In genomic region chr16:2979669-2980226, GRCh38 we compare ENCODE assay signal across 9 cellular contexts. TPM values are rescaled to one million over a fixed set of nuclear protein-coding genes. Genes with fewer than 3 reads are reported as not detected.
DNase-seq lines count a peak whose midpoint lies in the region; ATAC-seq and TF ChIP-seq lines count a peak whose summit lies in the region.
"Had no signal": no experiment of that assay in that cellular context is flagged by ENCODE, and none has a peak within 500 bp of the region (broad histone marks: within the 10 kb centered on the region; RNA-seq: fewer than 3 reads in every experiment).

No MANE protein-coding gene starts in this region.

- H3K4me1 Mint-ChIP-seq in central memory CD8-positive, alpha-beta T cell, result peaks cover 10% of the 10 kb centered on the region
- peaks cover 9 to 29% (median 14%) of the 10 kb centered on the region in 7 donors for H3K4me1 Mint-ChIP-seq in naive thymus-derived CD4-positive, alpha-beta T cell

- no peaks in the 10 kb centered on the region for H3K36me3 ChIP-seq in Loucy (ENCODE audit: insufficient read depth, low read length)
- H3K36me3 ChIP-seq in naive thymus-derived CD4-positive, alpha-beta T cell (ENCODE audit: control insufficient read depth in 2 of 3, insufficient read depth in 3 of 3, low read length in 3 of 3), result no peaks in the 10 kb centered on the region

- intact Hi-C loops in naive thymus-derived CD4-positive, alpha-beta T cell (cut with micrococcal nuclease), result loop anchor here (1.0 to 5.0 kb wide), 8 partner anchors 9 to 97 kb away; partner anchors contain the start of genes FLYWCH1 (in 1 of the 2), FLYWCH2 (in 1 of the 2), PAQR4 (in 1 of the 2) and THOC6 (in 1 of the 2)

- H3K4me2 ChIP-seq in Loucy (ENCODE audit: low read depth, low read length, poor library complexity, severe bottlenecking), result peak overlapping the region; percentile 75

- no peaks in the 10 kb centered on the region for H4K20me1 ChIP-seq in Loucy (ENCODE audit: insufficient read depth, low read length, poor library complexity, severe bottlenecking)

- CTCF ChIA-PET in naive thymus-derived CD4-positive, alpha-beta T cell (lab: Charles Lee), result no interaction called here

- H3F3A ChIP-seq in Loucy (ENCODE audit: low read depth), result no peaks in the 10 kb centered on the region

- peaks cover 30% of the 10 kb centered on the region for H3K79me2 ChIP-seq in Loucy (ENCODE audit: insufficient read depth, low read length)

- H3K36me3 Mint-ChIP-seq in central memory CD8-positive, alpha-beta T cell (ENCODE audit: insufficient read depth), result peaks cover 9% of the 10 kb centered on the region
- H3K36me3 Mint-ChIP-seq in naive thymus-derived CD4-positive, alpha-beta T cell, result peaks cover 0 to 4% (median 0%) of the 10 kb centered on the region in 5 donors

- no peak overlapping the region for H3K27ac Mint-ChIP-seq in central memory CD8-positive, alpha-beta T cell (ENCODE audit: low read depth)
- H3K27ac Mint-ChIP-seq in naive thymus-derived CD4-positive, alpha-beta T cell, result peak overlapping the region in 1 of 9 donors; percentile 88

- peak overlapping the region; percentile 88 for H3K9ac ChIP-seq in Loucy (ENCODE audit: low read depth, low read length, poor library complexity, severe bottlenecking)

- no peak for ATAC-seq in central memory CD8-positive, alpha-beta T cell (replicated peaks; ENCODE audit: extremely low read depth, poor library complexity, severe bottlenecking)
- ATAC-seq in naive thymus-derived CD4-positive, alpha-beta T cell, result no peak
- no peak for ATAC-seq in activated CD4-positive, CD25-positive, alpha-beta regulatory T cell treated with anti-CD3 and anti-CD28 coated beads, Interleukin-2, amount 50 U/mL, for 24 hours

- H3K4me3 ChIP-seq in Loucy (ENCODE audit: low read length, poor library complexity, severe bottlenecking), result peak overlapping the region; percentile 87
- peak overlapping the region; percentile 73 for H3K4me3 ChIP-seq in naive thymus-derived CD4-positive, alpha-beta T cell (ENCODE audit: low read length)

- peak overlapping the region; percentile 49; the same call in 1 of the 2 replicates for H2AFZ ChIP-seq in Loucy (ENCODE audit: low read length)

- H3K4me1 ChIP-seq in Loucy (ENCODE audit: insufficient read depth, low read length, poor library complexity, severe bottlenecking), result no peaks in the 10 kb centered on the region
- peaks cover 5 to 6% of the 10 kb centered on the region in 2 donors for H3K4me1 ChIP-seq in naive thymus-derived CD4-positive, alpha-beta T cell (ENCODE audit: control insufficient read depth in 2 of 2, insufficient read depth in 2 of 2, low read length in 2 of 2)

- H3K27ac ChIP-seq in naive thymus-derived CD4-positive, alpha-beta T cell (ENCODE audit: low read depth, low read length), result no peak overlapping the region

- H3K9me2 ChIP-seq in Loucy (replicated peaks; ENCODE audit: low read depth, low read length), result no peaks in the 10 kb centered on the region

- H3K27me3 ChIP-seq in Loucy (ENCODE audit: insufficient read depth, low read length, poor library complexity, severe bottlenecking), result no peaks in the 10 kb centered on the region
- no peaks in the 10 kb centered on the region for H3K27me3 ChIP-seq in naive thymus-derived CD4-positive, alpha-beta T cell (ENCODE audit: control insufficient read depth in 2 of 2, insufficient read depth in 2 of 2, low read length in 2 of 2)

- H3K9me3 Mint-ChIP-seq in central memory CD8-positive, alpha-beta T cell, result no peaks in the 10 kb centered on the region
- H3K9me3 Mint-ChIP-seq in naive thymus-derived CD4-positive, alpha-beta T cell, result peaks cover 0 to 2% (median 0%) of the 10 kb centered on the region in 11 donors

- POLR2A ChIA-PET in naive thymus-derived CD4-positive, alpha-beta T cell (lab: Charles Lee), result interaction anchor here (0.6 to 2.5 kb wide), 6 partner anchors 15 to 135 kb away, joined by 3 to 6 read pairs (median 3); partner anchors contain the start of genes FLYWCH1 and TNFRSF12A

- H3K9me3 ChIP-seq in Loucy (ENCODE audit: insufficient read depth, low read depth, low read length), result no peaks in the 10 kb centered on the region
- no peaks in the 10 kb centered on the region for H3K9me3 ChIP-seq in naive thymus-derived CD4-positive, alpha-beta T cell (ENCODE audit: control insufficient read depth in 2 of 3, low read length in 3 of 3)

- H3K27me3 Mint-ChIP-seq in central memory CD8-positive, alpha-beta T cell, result no peaks in the 10 kb centered on the region
- H3K27me3 Mint-ChIP-seq in naive thymus-derived CD4-positive, alpha-beta T cell, result peaks cover 0 to 2% (median 0%) of the 10 kb centered on the region in 5 donors

- DNase-seq in stimulated activated CD4-positive, alpha-beta T cell treated with anti-CD3 and anti-CD28 coated beads, Interleukin-15, amount 100 ng/mL, for 24 hours, result peak; percentile 66
- no peak for DNase-seq in stimulated activated CD4-positive, alpha-beta T cell treated with anti-CD3 and anti-CD28 coated beads, Interleukin-12 subunit alpha, Interleukin-12 subunit beta, amount 100 ng/mL, for 4 hours
- no peak for DNase-seq in central memory CD8-positive, alpha-beta T cell (ENCODE audit: low spot score in 2 of 2)
- peak in 1 of 9 donors; percentile 57 for DNase-seq in naive thymus-derived CD4-positive, alpha-beta T cell
- DNase-seq in NCI-H524 treated with DMSO at 0.1 percent for 48 hours (lab: John Stamatoyannopoulos, UW) (no peak), NCI-H345 treated with DMSO at 0.1 percent for 48 hours (lab: John Stamatoyannopoulos, UW; ENCODE audit: unreplicated experiment) (no peak)

- H3K4me3 Mint-ChIP-seq in central memory CD8-positive, alpha-beta T cell, result peak overlapping the region; percentile 71
- peak overlapping the region in 8 of 10 donors; percentile 33 to 91 (median 66) for H3K4me3 Mint-ChIP-seq in naive thymus-derived CD4-positive, alpha-beta T cell

- no peak for TF ChIP-seq CTCF in Loucy (conservative IDR thresholded peaks at IDR 0.05; ENCODE audit: low read length)

RNA-seq across cellular contexts. Expression of gene PKMYT1, which starts 0.5 kb away (rescaled TPM):
- 10 to 100 TPM in 1 of 5 experiments, under 1 TPM in 1, not detected in 3; 0.93 to 89.1 TPM for total RNA-seq in naive thymus-derived CD4-positive, alpha-beta T cell
- polyA plus RNA-seq in naive thymus-derived CD4-positive, alpha-beta T cell, result not detected

RNA-seq across cellular contexts. Expression of gene PAQR4, which starts 10.6 kb away (rescaled TPM):
- total RNA-seq in naive thymus-derived CD4-positive, alpha-beta T cell, result 10 to 100 TPM in 1 of 5 experiments, 1 to 10 TPM in 1, under 1 TPM in 3; 0.40 to 39.4 (median 0.79) TPM
- under 1 TPM in 1 of 2 donors, not detected in 1; 0.54 TPM for polyA plus RNA-seq in naive thymus-derived CD4-positive, alpha-beta T cell

RNA-seq across cellular contexts. Expression of gene KREMEN2, which starts 15.7 kb away (rescaled TPM):
- not detected for total RNA-seq in naive thymus-derived CD4-positive, alpha-beta T cell
- polyA plus RNA-seq in naive thymus-derived CD4-positive, alpha-beta T cell, result not detected
- total RNA-seq: glomerular endothelial cell had no signal

RNA-seq across cellular contexts. Expression of gene CLDN9, which starts 33.0 kb away (rescaled TPM):
- under 1 TPM in 2 of 5 experiments, not detected in 3; 0.15 to 0.37 TPM for total RNA-seq in naive thymus-derived CD4-positive, alpha-beta T cell
- not detected for polyA plus RNA-seq in naive thymus-derived CD4-positive, alpha-beta T cell
- total RNA-seq: glomerular endothelial cell had no signal

RNA-seq across cellular contexts. Expression of gene CLDN6, which starts 38.2 kb away (rescaled TPM):
- not detected for total RNA-seq in naive thymus-derived CD4-positive, alpha-beta T cell
- polyA plus RNA-seq in naive thymus-derived CD4-positive, alpha-beta T cell, result not detected
